ENCODE assay signal across 22 cellular contexts in the genomic region with DNA sequence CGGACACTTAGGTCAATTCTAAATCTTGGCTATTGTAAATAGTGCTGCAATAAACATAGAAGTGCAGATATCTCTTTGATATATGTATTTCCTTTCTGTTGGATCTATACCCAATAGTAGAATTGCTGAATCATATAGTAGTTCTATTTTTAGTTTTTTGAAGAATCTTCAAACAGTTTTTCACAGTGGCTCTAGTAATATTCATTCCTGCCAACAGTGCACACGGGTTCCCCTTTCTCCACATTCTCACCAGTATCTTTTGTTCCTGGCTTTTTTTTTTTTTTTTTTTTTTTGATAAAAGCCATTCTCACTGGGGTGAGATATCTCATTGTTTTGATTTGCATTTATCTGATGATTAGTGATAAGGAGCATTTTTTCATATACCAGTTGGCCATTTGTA.
"Had no signal": no experiment of that assay in that cellular context is flagged by ENCODE, and none has a peak within 500 bp of the region (broad histone marks: within the 10 kb centered on the region; RNA-seq: fewer than 3 reads in every experiment).

No MANE protein-coding gene starts in this region.

- FAIRE-seq: kidney had no signal

- H3K4me3 Mint-ChIP-seq: memory B cell; mesothelial cell of epicardium; nephron progenitor cell; stimulated activated memory B cell treated with anti-CD40 and anti-IgM and Interleukin-4, amounts not matched to agents 10 μg/mL and 1 μg/mL and 100 μg/mL, for 72 hours; stimulated activated naive CD8-positive, alpha-beta T cell treated with anti-CD3 and anti-CD28 coated beads, Interleukin-15, Interleukin-2, amounts not matched to agents 100 ng/mL and 50 ng/mL, for 24 hours had no signal

- DNase-seq: dermis blood vessel endothelial cell; foreskin keratinocyte; head of caudate nucleus; kidney; left cardiac atrium; left ventricle myocardium inferior; lower lobe of right lung; nephron progenitor cell; spleen; stimulated activated CD4-positive, alpha-beta T cell treated with anti-CD3 and anti-CD28 coated beads, Interleukin-15, amount 100 ng/mL, for 24 hours; stimulated activated CD4-positive, alpha-beta T cell treated with anti-CD3 and anti-CD28 coated beads, Interleukin-1b, Interleukin-23, amount 100 ng/mL, for 48 hours; stimulated activated CD4-positive, alpha-beta T cell treated with anti-CD3 and anti-CD28 coated beads, Interleukin-4, amount 100 ng/mL, for 24 hours; tibial artery; upper lobe of right lung had no signal

- H2AFZ ChIP-seq: hepatocyte had no signal

- H3K36me3 ChIP-seq: left ventricle myocardium inferior, lower lobe of right lung, neutrophil, spleen, tibial artery, upper lobe of right lung, vagina had no signal

- H3K4me3 ChIP-seq: hepatocyte, left ventricle myocardium inferior, lower lobe of right lung, spleen, tibial artery, upper lobe of right lung, vagina had no signal

- H3K27ac Mint-ChIP-seq: memory B cell; mesothelial cell of epicardium; nephron progenitor cell; stimulated activated memory B cell treated with anti-CD40 and anti-IgM and Interleukin-4, amounts not matched to agents 10 μg/mL and 1 μg/mL and 100 μg/mL, for 72 hours; stimulated activated naive CD8-positive, alpha-beta T cell treated with anti-CD3 and anti-CD28 coated beads, Interleukin-15, Interleukin-2, amounts not matched to agents 100 ng/mL and 50 ng/mL, for 24 hours had no signal

- H3K9me3 Mint-ChIP-seq: memory B cell; stimulated activated naive CD8-positive, alpha-beta T cell treated with anti-CD3 and anti-CD28 coated beads, Interleukin-15, Interleukin-2, amounts not matched to agents 100 ng/mL and 50 ng/mL, for 24 hours had no signal

- H3K4me2 ChIP-seq: hepatocyte had no signal

- H3K36me3 Mint-ChIP-seq: memory B cell; stimulated activated memory B cell treated with anti-CD40 and anti-IgM and Interleukin-4, amounts not matched to agents 10 μg/mL and 1 μg/mL and 100 μg/mL, for 72 hours had no signal

- H3K4me1 ChIP-seq: foreskin keratinocyte had no signal

- H3K9me3 ChIP-seq: lower lobe of right lung, neutrophil, tibial artery, upper lobe of right lung, vagina had no signal

- H3K27me3 Mint-ChIP-seq: memory B cell; stimulated activated memory B cell treated with anti-CD40 and anti-IgM and Interleukin-4, amounts not matched to agents 10 μg/mL and 1 μg/mL and 100 μg/mL, for 72 hours had no signal

- H3K27me3 ChIP-seq: hepatocyte, neutrophil, spleen, tibial artery, upper lobe of right lung, vagina had no signal

- H3K27ac ChIP-seq: foreskin keratinocyte, hepatocyte, left ventricle myocardium inferior, lower lobe of right lung, neutrophil, spleen, tibial artery, upper lobe of right lung, vagina had no signal

- ATAC-seq: foreskin keratinocyte; left cardiac atrium; lower lobe of right lung; sciatic nerve; stimulated activated memory B cell treated with anti-CD40 and anti-IgM and Interleukin-4, amounts not matched to agents 10 μg/mL and 1 μg/mL and 100 μg/mL, for 72 hours; upper lobe of right lung had no signal
